ENCODE assay signal across 23 cellular contexts in the genomic region with DNA sequence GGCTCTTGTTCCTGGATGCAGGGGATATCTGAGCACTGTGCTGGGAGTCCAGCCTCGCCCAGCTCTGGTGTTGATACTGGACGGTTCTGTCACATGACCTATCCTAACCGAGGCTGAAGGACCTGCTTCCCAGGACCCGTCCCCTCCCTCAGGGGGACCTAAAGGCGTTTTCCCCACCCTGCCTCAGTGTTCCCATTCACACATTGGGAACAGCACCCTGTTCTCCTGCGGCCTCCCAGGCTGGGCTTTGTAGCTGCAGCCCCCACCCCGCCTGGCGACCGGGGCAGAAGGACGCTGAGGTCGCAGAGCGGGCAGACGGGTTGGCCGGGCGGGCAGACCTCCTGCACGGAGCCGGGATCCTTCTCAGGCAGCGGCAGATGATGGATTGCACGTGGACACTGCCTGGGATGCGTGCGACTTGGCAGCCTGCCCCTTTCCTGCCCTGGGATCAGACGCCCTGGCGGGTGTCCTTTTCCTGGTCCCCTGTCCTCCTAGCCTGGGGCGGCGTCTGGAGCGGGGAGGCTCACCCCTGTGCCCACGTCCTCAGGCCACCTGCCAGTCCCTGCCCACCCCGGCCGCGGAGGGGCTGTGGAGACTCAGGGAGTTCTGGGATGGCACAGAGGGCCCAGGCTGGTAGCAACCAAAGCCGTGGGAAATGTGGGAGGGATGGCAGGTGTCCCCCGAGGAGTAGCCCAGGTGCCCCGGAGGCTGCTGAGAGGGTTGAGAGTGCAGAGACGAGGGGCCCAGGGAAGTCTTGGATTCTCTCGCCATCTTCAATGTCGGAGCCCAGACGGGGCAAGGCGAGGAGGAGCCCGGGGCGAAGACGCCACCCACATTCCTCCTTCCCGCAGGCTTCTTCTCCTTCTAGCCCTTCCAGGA. TPM values are rescaled to one million over a fixed set of nuclear protein-coding genes. Genes with fewer than 3 reads are reported as not detected.
DNase-seq lines count a peak whose midpoint lies in the region; ATAC-seq and TF ChIP-seq lines count a peak whose summit lies in the region.
"Had no signal": no experiment of that assay in that cellular context is flagged by ENCODE, and none has a peak within 500 bp of the region (broad histone marks: within the 10 kb centered on the region; RNA-seq: fewer than 3 reads in every experiment).

No MANE protein-coding gene starts in this region.

- DNase-seq in NCI-H2171 treated with DMSO at 0.1 percent for 48 hours (lab: John Stamatoyannopoulos, UW): peak; percentile 8
- DNase-seq in NCI-H2171 (lab: John Stamatoyannopoulos, UW): no peak
- no peak for DNase-seq in DND-41
- peak; percentile 33 for DNase-seq in SHP77 treated with DMSO at 0.1 percent for 48 hours (lab: John Stamatoyannopoulos, UW)
- peak; percentile 59 for DNase-seq in osteoblast (ENCODE audit: insufficient read length, low spot score, missing footprints)
- DNase-seq in superior temporal gyrus (ENCODE audit: extremely low spot score): no peak
- DNase-seq in activated CD4-positive, alpha-beta T cell treated with anti-CD3 and anti-CD28 coated beads, Interleukin-2, amount 10 ng/mL, durations not matched to agents 7 days and 5 days: no peak
- no peak for DNase-seq in testis
- DNase-seq: activated CD4-positive, alpha-beta T cell treated with anti-CD3 and anti-CD28 coated beads for 36 hours; activated naive CD4-positive, alpha-beta T cell treated with anti-CD3 and anti-CD28 coated beads, Interleukin-2, amount 50 U/mL, for 16 hours; activated T-cell treated with anti-CD3 and anti-CD28 coated beads, Interleukin-2, amount 50 U/mL, for 72 hours; aorta; caudate nucleus; CD4-positive, CD25-positive, alpha-beta regulatory T cell; EL; islet precursor cell; NCI-H1694; T-helper 1 cell had no signal

- H4K20me1 ChIP-seq in DND-41 (ENCODE audit: insufficient read depth, low read length) (no peaks in the 10 kb centered on the region), osteoblast (ENCODE audit: insufficient read depth, low read length) (no peaks in the 10 kb centered on the region)

- H3K27ac ChIP-seq in DND-41 (ENCODE audit: low read length) (peak overlapping the region; percentile 60; the same call in 1 of the 2 replicates), osteoblast (ENCODE audit: low read depth, low read length) (no peak overlapping the region), testis (no peak overlapping the region)

- H3K36me3 ChIP-seq in DND-41 (ENCODE audit: insufficient read depth, low read length) (no peaks in the 10 kb centered on the region), osteoblast (ENCODE audit: insufficient read depth, low read length) (no peaks in the 10 kb centered on the region), testis (ENCODE audit: low read depth, missing control alignments) (no peaks in the 10 kb centered on the region)

- H3K4me1 ChIP-seq in DND-41 (ENCODE audit: insufficient read depth, low read length): peaks cover 37% of the 10 kb centered on the region
- H3K4me1 ChIP-seq in osteoblast (ENCODE audit: insufficient read depth, low read length): no peaks in the 10 kb centered on the region
- H3K4me1 ChIP-seq in testis: no peaks in the 10 kb centered on the region

- peaks cover 6% of the 10 kb centered on the region for H3K9me3 Mint-ChIP-seq in activated CD4-positive, alpha-beta T cell treated with anti-CD3 and anti-CD28 coated beads, Interleukin-2, amount 10 ng/mL, durations not matched to agents 7 days and 5 days
- H3K9me3 Mint-ChIP-seq: neural crest cell had no signal

- H3K4me3 ChIP-seq in DND-41 (ENCODE audit: low read depth in 1 of 2, low read length in 2 of 2) (no peak overlapping the region), osteoblast (ENCODE audit: insufficient read depth, low read length) (no peak overlapping the region), testis (no peak overlapping the region)
- H3K4me3 ChIP-seq: GM23338, lung had no signal

- H3K4me1 Mint-ChIP-seq in activated CD4-positive, alpha-beta T cell treated with anti-CD3 and anti-CD28 coated beads, Interleukin-2, amount 10 ng/mL, durations not matched to agents 7 days and 5 days: peaks cover 8% of the 10 kb centered on the region
- H3K4me1 Mint-ChIP-seq: neural crest cell had no signal

- H3K4me2 ChIP-seq in DND-41 (ENCODE audit: insufficient read depth, low read length): no peak overlapping the region
- no peak overlapping the region for H3K4me2 ChIP-seq in osteoblast (ENCODE audit: insufficient read depth, low read length)
- H3K4me2 ChIP-seq: GM23338 had no signal

- TF ChIP-seq CTCF in DND-41 (IDR thresholded peaks at IDR 0.05; ENCODE audit: borderline replicate concordance, extremely low read depth, low read length, poor library complexity, severe bottlenecking): no peak
- TF ChIP-seq CTCF in osteoblast (IDR thresholded peaks at IDR 0.05; ENCODE audit: extremely low read depth, low read depth, low read length): no peak
- TF ChIP-seq CTCF in testis (IDR thresholded peaks at IDR 0.05): no peak

- H3K27ac Mint-ChIP-seq in activated CD4-positive, alpha-beta T cell treated with anti-CD3 and anti-CD28 coated beads, Interleukin-2, amount 10 ng/mL, durations not matched to agents 7 days and 5 days: no peak overlapping the region
- H3K27ac Mint-ChIP-seq: activated CD4-positive, alpha-beta T cell treated with anti-CD3 and anti-CD28 coated beads for 36 hours; activated T-cell treated with anti-CD3 and anti-CD28 coated beads, Interleukin-2, amount 50 U/mL, for 72 hours; dendritic cell treated with granulocyte-macrophage colony-stimulating factor and Interleukin-4, amounts not matched to agents 40 ng/mL and 50 ng/mL, for 4 days; GM23338; progenitor cell of endocrine pancreas had no signal

- H3K9ac ChIP-seq in DND-41 (ENCODE audit: low read depth, low read length): no peak overlapping the region

- H3K9me3 ChIP-seq in DND-41 (ENCODE audit: insufficient read depth, low read length, severe bottlenecking): no peaks in the 10 kb centered on the region
- H3K9me3 ChIP-seq in osteoblast (ENCODE audit: low read depth, low read length): peaks cover 4% of the 10 kb centered on the region
- no peaks in the 10 kb centered on the region for H3K9me3 ChIP-seq in testis

- H2AFZ ChIP-seq in DND-41 (ENCODE audit: low read depth, low read length): no peak overlapping the region
- H2AFZ ChIP-seq in osteoblast (ENCODE audit: low read length): no peak overlapping the region

- CTCF ChIA-PET in activated CD4-positive, alpha-beta T cell treated with anti-CD3 and anti-CD28 coated beads, Interleukin-2, amount 10 ng/mL, durations not matched to agents 7 days and 5 days (lab: Charles Lee): no interaction called here

- H3K27me3 ChIP-seq in DND-41 (ENCODE audit: insufficient read depth, low read length, poor library complexity): no peaks in the 10 kb centered on the region
- peaks cover 41% of the 10 kb centered on the region for H3K27me3 ChIP-seq in osteoblast (ENCODE audit: insufficient read depth, low read length)
- no peaks in the 10 kb centered on the region for H3K27me3 ChIP-seq in testis

- no peak for ATAC-seq in DND-41 (ENCODE audit: insufficient read depth, low read depth)
- ATAC-seq: activated CD4-positive, alpha-beta T cell treated with anti-CD3 and anti-CD28 coated beads for 36 hours; activated T-cell treated with anti-CD3 and anti-CD28 coated beads, Interleukin-2, amount 50 U/mL, for 72 hours; GM23338 had no signal

- H3K79me2 ChIP-seq in DND-41 (ENCODE audit: insufficient read depth, low read length) (no peaks in the 10 kb centered on the region), osteoblast (ENCODE audit: insufficient read depth, low read length) (no peaks in the 10 kb centered on the region)

- H3K4me3 Mint-ChIP-seq in activated CD4-positive, alpha-beta T cell treated with anti-CD3 and anti-CD28 coated beads, Interleukin-2, amount 10 ng/mL, durations not matched to agents 7 days and 5 days: no peak overlapping the region
- H3K4me3 Mint-ChIP-seq: activated CD4-positive, alpha-beta T cell treated with anti-CD3 and anti-CD28 coated beads for 36 hours; activated T-cell treated with anti-CD3 and anti-CD28 coated beads, Interleukin-2, amount 50 U/mL, for 72 hours; CD4-positive, CD25-positive, alpha-beta regulatory T cell; dendritic cell treated with granulocyte-macrophage colony-stimulating factor and Interleukin-4, amounts not matched to agents 40 ng/mL and 50 ng/mL, for 4 days; GM23338; neural crest cell had no signal

- intact Hi-C loops in testis (cut with DNase I; ENCODE audit: low total_unique reads): no loop called here

- TF ChIP-seq POLR2A in testis (IDR thresholded peaks at IDR 0.05): no peak

- H3K27me3 Mint-ChIP-seq in activated CD4-positive, alpha-beta T cell treated with anti-CD3 and anti-CD28 coated beads, Interleukin-2, amount 10 ng/mL, durations not matched to agents 7 days and 5 days: peaks cover 18% of the 10 kb centered on the region

- 58 to 81% methylated on average over 18 to 42 of the region's 42 CpGs for WGBS in testis, 2 donors

- POLR2A ChIA-PET in activated CD4-positive, alpha-beta T cell treated with anti-CD3 and anti-CD28 coated beads, Interleukin-2, amount 10 ng/mL, durations not matched to agents 7 days and 5 days (lab: Charles Lee): no interaction called here

- H3K36me3 Mint-ChIP-seq in activated CD4-positive, alpha-beta T cell treated with anti-CD3 and anti-CD28 coated beads, Interleukin-2, amount 10 ng/mL, durations not matched to agents 7 days and 5 days (ENCODE audit: low read depth): no peaks in the 10 kb centered on the region
- H3K36me3 Mint-ChIP-seq: CD4-positive, CD25-positive, alpha-beta regulatory T cell had no signal

RNA-seq across cellular contexts. Expression of gene PSMG3, which starts 17.2 kb away (rescaled TPM):
- total RNA-seq in osteoblast: 32.1 and 38.7 TPM in 2 replicates
- 10 to 100 TPM; 23.1 to 29.3 TPM for total RNA-seq in activated CD4-positive, alpha-beta T cell treated with anti-CD3 and anti-CD28 coated beads, Interleukin-2, amount 10 ng/mL, durations not matched to agents 7 days and 5 days
- total RNA-seq in testis: 10 to 100 TPM; 39.1 to 44.5 TPM
- 23.7 TPM for polyA plus RNA-seq in testis (ENCODE audit: insufficient read depth, low read depth, low replicate concordance)

RNA-seq across cellular contexts. Expression of gene TMEM184A, which starts 31.1 kb away (rescaled TPM):
- total RNA-seq in osteoblast (under 0.01 TPM in 2 replicates), testis (10 to 100 TPM; 18.7 to 20.9 TPM)
- total RNA-seq in activated CD4-positive, alpha-beta T cell treated with anti-CD3 and anti-CD28 coated beads, Interleukin-2, amount 10 ng/mL, durations not matched to agents 7 days and 5 days: not detected
- polyA plus RNA-seq in testis (ENCODE audit: insufficient read depth, low read depth, low replicate concordance): 7.1 TPM
- total RNA-seq: CD4-positive, CD25-positive, alpha-beta regulatory T cell; neural crest cell had no signal

RNA-seq across cellular contexts. Expression of gene MAFK, which starts 56.6 kb away (rescaled TPM):
- total RNA-seq in osteoblast (19.7 and 21.7 TPM in 2 replicates), testis (10 to 100 TPM; 17.9 to 25.8 TPM)
- total RNA-seq in activated CD4-positive, alpha-beta T cell treated with anti-CD3 and anti-CD28 coated beads, Interleukin-2, amount 10 ng/mL, durations not matched to agents 7 days and 5 days: 10 to 100 TPM; 24.7 to 29.3 TPM
- polyA plus RNA-seq in testis (ENCODE audit: insufficient read depth, low read depth, low replicate concordance): 15.0 TPM

Comparison
In these comparisons a context has a peak if more than half of its experiments do, and no peak if none do; other contexts are left out.
1. DNase-seq: peak in NCI-H2171 treated with DMSO at 0.1 percent for 48 hours (single experiment), SHP77 treated with DMSO at 0.1 percent for 48 hours (single experiment) and osteoblast (single experiment); none in NCI-H2171 (single experiment), DND-41 (single experiment), superior temporal gyrus (single experiment), activated CD4-positive, alpha-beta T cell treated with anti-CD3 and anti-CD28 coated beads, Interleukin-2, amount 10 ng/mL, durations not matched to agents 7 days and 5 days (single experiment) and testis (single experiment).
2. RNA of gene TMEM184A, which starts 31.1 kb away (total RNA-seq): 18.7 to 20.9 TPM in testis; not detected in activated CD4-positive, alpha-beta T cell treated with anti-CD3 and anti-CD28 coated beads, Interleukin-2, amount 10 ng/mL, durations not matched to agents 7 days and 5 days and under 0.01 TPM in osteoblast; every median in the first group is over 10 times any median in the second.